ENCODE assay signal across 10 cellular contexts in genomic region chr22:21941921-21942320, GRCh38. TPM values are rescaled to one million over a fixed set of nuclear protein-coding genes. Genes with fewer than 3 reads are reported as not detected.
A peak's percentile ranks its signal among the peaks of the same experiment; 100 is the strongest.
DNase-seq lines count a peak whose midpoint lies in the region; ATAC-seq and TF ChIP-seq lines count a peak whose summit lies in the region.
"Had no signal": no experiment of that assay in that cellular context is flagged by ENCODE, and none has a peak within 500 bp of the region (broad histone marks: within the 10 kb centered on the region; RNA-seq: fewer than 3 reads in every experiment).

No MANE protein-coding gene starts in this region.

- H3K36me3 ChIP-seq in MG63 (peaks cover 42% of the 10 kb centered on the region), hepatocyte (replicated peaks; ENCODE audit: insufficient read depth, low read depth) (no peaks in the 10 kb centered on the region)

- intact Hi-C loops in activated T-helper 1 cell treated with anti-CD3 and anti-CD28 coated beads, Interleukin-12 subunit alpha, Interleukin-12 subunit beta, Interleukin-2, Interleukin-4 antibody, amounts not matched to agents 30 ng/mL and 10 ng/mL and 1 ng/mL, durations not matched to agents 14 hours and 24 hours and 36 hours (cut with micrococcal nuclease), result no loop called here
- intact Hi-C loops in left cardiac atrium (cut with DNase I), result loop anchor here in 1 of 2 donors (2.0 kb wide), 1 partner anchor 231 kb away; no protein-coding TSS in a partner anchor

- peaks cover 1% of the 10 kb centered on the region for H3K27me3 Mint-ChIP-seq in activated T-helper 1 cell treated with anti-CD3 and anti-CD28 coated beads, Interleukin-12 subunit alpha, Interleukin-12 subunit beta, Interleukin-2, Interleukin-4 antibody, amounts not matched to agents 30 ng/mL and 10 ng/mL and 1 ng/mL, durations not matched to agents 14 hours and 24 hours and 36 hours (ENCODE audit: insufficient read depth)

- H3K4me3 Mint-ChIP-seq in activated T-helper 1 cell treated with anti-CD3 and anti-CD28 coated beads, Interleukin-12 subunit alpha, Interleukin-12 subunit beta, Interleukin-2, Interleukin-4 antibody, amounts not matched to agents 30 ng/mL and 10 ng/mL and 1 ng/mL, durations not matched to agents 14 hours and 24 hours and 36 hours, result no peak overlapping the region
- H3K4me3 Mint-ChIP-seq in stimulated activated effector memory CD8-positive, alpha-beta T cell treated with anti-CD3 and anti-CD28 coated beads, Interleukin-12 subunit alpha, Interleukin-12 subunit beta, amount 100 ng/mL, for 72 hours, result no peak overlapping the region

- H3K27me3 ChIP-seq in MG63 (no peaks in the 10 kb centered on the region), hepatocyte (no peaks in the 10 kb centered on the region)

- no peaks in the 10 kb centered on the region for H3K9me2 ChIP-seq in hepatocyte (replicated peaks; ENCODE audit: insufficient read depth)

- H3K27ac ChIP-seq in hepatocyte, result no peak overlapping the region

- 95% methylated on average over 8 of the region's 8 CpGs for WGBS in hepatocyte (ENCODE audit: low lambda C conversion rate, missing lambda C conversion rate)

- H3K4me1 Mint-ChIP-seq in activated T-helper 1 cell treated with anti-CD3 and anti-CD28 coated beads, Interleukin-12 subunit alpha, Interleukin-12 subunit beta, Interleukin-2, Interleukin-4 antibody, amounts not matched to agents 30 ng/mL and 10 ng/mL and 1 ng/mL, durations not matched to agents 14 hours and 24 hours and 36 hours (ENCODE audit: low read depth), result peaks cover 49% of the 10 kb centered on the region
- H3K4me1 Mint-ChIP-seq in stimulated activated effector memory CD8-positive, alpha-beta T cell treated with anti-CD3 and anti-CD28 coated beads, Interleukin-12 subunit alpha, Interleukin-12 subunit beta, amount 100 ng/mL, for 72 hours, result peaks cover 53% of the 10 kb centered on the region

- no peak for TF ChIP-seq CTCF in hepatocyte (IDR thresholded peaks at IDR 0.05; ENCODE audit: poor library complexity)

- peaks cover under 1% of the 10 kb centered on the region for H4K20me1 ChIP-seq in hepatocyte (ENCODE audit: insufficient read depth, poor library complexity, severe bottlenecking)

- H3K9me3 ChIP-seq in MG63 (no peaks in the 10 kb centered on the region), hepatocyte (ENCODE audit: low read depth) (no peaks in the 10 kb centered on the region)

- no peak overlapping the region for H2AFZ ChIP-seq in hepatocyte

- peak overlapping the region; percentile 72 for H3K27ac Mint-ChIP-seq in activated T-helper 1 cell treated with anti-CD3 and anti-CD28 coated beads, Interleukin-12 subunit alpha, Interleukin-12 subunit beta, Interleukin-2, Interleukin-4 antibody, amounts not matched to agents 30 ng/mL and 10 ng/mL and 1 ng/mL, durations not matched to agents 14 hours and 24 hours and 36 hours
- H3K27ac Mint-ChIP-seq in stimulated activated effector memory CD8-positive, alpha-beta T cell treated with anti-CD3 and anti-CD28 coated beads, Interleukin-12 subunit alpha, Interleukin-12 subunit beta, amount 100 ng/mL, for 72 hours, result peak overlapping the region; percentile 43

- H3K4me2 ChIP-seq in hepatocyte, result no peak overlapping the region

- peaks cover 10% of the 10 kb centered on the region for H3K36me3 Mint-ChIP-seq in activated T-helper 1 cell treated with anti-CD3 and anti-CD28 coated beads, Interleukin-12 subunit alpha, Interleukin-12 subunit beta, Interleukin-2, Interleukin-4 antibody, amounts not matched to agents 30 ng/mL and 10 ng/mL and 1 ng/mL, durations not matched to agents 14 hours and 24 hours and 36 hours (ENCODE audit: low read depth)
- peaks cover 16% of the 10 kb centered on the region for H3K36me3 Mint-ChIP-seq in stimulated activated effector memory CD8-positive, alpha-beta T cell treated with anti-CD3 and anti-CD28 coated beads, Interleukin-12 subunit alpha, Interleukin-12 subunit beta, amount 100 ng/mL, for 72 hours

- no peaks in the 10 kb centered on the region for H3K79me2 ChIP-seq in hepatocyte

- H3K4me3 ChIP-seq in MG63 (no peak overlapping the region), hepatocyte (no peak overlapping the region)

- ATAC-seq in left cardiac atrium (no peak), GM18868 (IDR thresholded peaks at IDR 0.05; ENCODE audit: unreplicated experiment) (no peak)
- ATAC-seq in stimulated activated effector memory CD8-positive, alpha-beta T cell treated with anti-CD3 and anti-CD28 coated beads, Interleukin-12 subunit alpha, Interleukin-12 subunit beta, amount 100 ng/mL, for 72 hours, result no peak

- peaks cover 8% of the 10 kb centered on the region for H3K4me1 ChIP-seq in hepatocyte (ENCODE audit: insufficient read depth)

- no peaks in the 10 kb centered on the region for H3K9me3 Mint-ChIP-seq in activated T-helper 1 cell treated with anti-CD3 and anti-CD28 coated beads, Interleukin-12 subunit alpha, Interleukin-12 subunit beta, Interleukin-2, Interleukin-4 antibody, amounts not matched to agents 30 ng/mL and 10 ng/mL and 1 ng/mL, durations not matched to agents 14 hours and 24 hours and 36 hours
- no peaks in the 10 kb centered on the region for H3K9me3 Mint-ChIP-seq in stimulated activated effector memory CD8-positive, alpha-beta T cell treated with anti-CD3 and anti-CD28 coated beads, Interleukin-12 subunit alpha, Interleukin-12 subunit beta, amount 100 ng/mL, for 72 hours

- peak; percentile 21 for DNase-seq in EH (ENCODE audit: low read depth)
- no peak for DNase-seq in activated T-helper 1 cell treated with anti-CD3 and anti-CD28 coated beads, Interleukin-12 subunit alpha, Interleukin-12 subunit beta, Interleukin-2, Interleukin-4 antibody, amounts not matched to agents 30 ng/mL and 10 ng/mL and 1 ng/mL, durations not matched to agents 14 hours and 24 hours and 36 hours (ENCODE audit: low spot score)
- DNase-seq in left cardiac atrium, result peak; percentile 17
- no peak for DNase-seq in stimulated activated effector memory CD8-positive, alpha-beta T cell treated with anti-CD3 and anti-CD28 coated beads, Interleukin-12 subunit alpha, Interleukin-12 subunit beta, amount 100 ng/mL, for 72 hours (ENCODE audit: low spot score in 2 of 2)
- DNase-seq in pons (ENCODE audit: low spot score), result no peak
- no peak for DNase-seq in MG63
- DNase-seq in hepatocyte (ENCODE audit: low spot score), result no peak
- DNase-seq: DMS153, NCI-H748 treated with DMSO at 0.1 percent for 48 hours had no signal

RNA-seq across cellular contexts. Expression of gene PPM1F, which starts 10.7 kb away (rescaled TPM):
- total RNA-seq in activated T-helper 1 cell treated with anti-CD3 and anti-CD28 coated beads, Interleukin-12 subunit alpha, Interleukin-12 subunit beta, Interleukin-2, Interleukin-4 antibody, amounts not matched to agents 30 ng/mL and 10 ng/mL and 1 ng/mL, durations not matched to agents 14 hours and 24 hours and 36 hours, result 28.5 and 28.7 TPM in 2 replicates
- total RNA-seq in left cardiac atrium (10 to 100 TPM; 33.1 TPM), hepatocyte (13.7 and 17.8 TPM in 2 replicates)
- 27.1 and 45.5 TPM in 2 replicates for total RNA-seq in MG63 (2014; rRNA removed; shearing (Covaris generic); ENCODE audit: low replicate concordance)
- polyA plus RNA-seq in hepatocyte, result 14.7 and 16.1 TPM in 2 replicates

RNA-seq across cellular contexts. Expression of gene TOP3B, which starts 40.7 kb away (rescaled TPM):
- 48.4 and 51.9 TPM in 2 replicates for total RNA-seq in activated T-helper 1 cell treated with anti-CD3 and anti-CD28 coated beads, Interleukin-12 subunit alpha, Interleukin-12 subunit beta, Interleukin-2, Interleukin-4 antibody, amounts not matched to agents 30 ng/mL and 10 ng/mL and 1 ng/mL, durations not matched to agents 14 hours and 24 hours and 36 hours
- total RNA-seq in left cardiac atrium (10 to 100 TPM; 13.5 to 16.2 TPM), hepatocyte (23.5 and 26.6 TPM in 2 replicates)
- 26.6 and 35.8 TPM in 2 replicates for total RNA-seq in MG63 (2014; rRNA removed; shearing (Covaris generic); ENCODE audit: low replicate concordance)
- polyA plus RNA-seq in hepatocyte, result 30.8 and 45.6 TPM in 2 replicates

Comparison
In these comparisons a context has a peak if more than half of its experiments do, and no peak if none do; other contexts are left out.
1. DNase-seq: peak in EH (single experiment) and left cardiac atrium (single experiment); none in activated T-helper 1 cell treated with anti-CD3 and anti-CD28 coated beads, Interleukin-12 subunit alpha, Interleukin-12 subunit beta, Interleukin-2, Interleukin-4 antibody, amounts not matched to agents 30 ng/mL and 10 ng/mL and 1 ng/mL, durations not matched to agents 14 hours and 24 hours and 36 hours (single experiment), stimulated activated effector memory CD8-positive, alpha-beta T cell treated with anti-CD3 and anti-CD28 coated beads, Interleukin-12 subunit alpha, Interleukin-12 subunit beta, amount 100 ng/mL, for 72 hours (0 of 2), pons (single experiment), MG63 (single experiment) and hepatocyte (single experiment).